15 cellular contexts compared by ENCODE assay signal in the genomic region with DNA sequence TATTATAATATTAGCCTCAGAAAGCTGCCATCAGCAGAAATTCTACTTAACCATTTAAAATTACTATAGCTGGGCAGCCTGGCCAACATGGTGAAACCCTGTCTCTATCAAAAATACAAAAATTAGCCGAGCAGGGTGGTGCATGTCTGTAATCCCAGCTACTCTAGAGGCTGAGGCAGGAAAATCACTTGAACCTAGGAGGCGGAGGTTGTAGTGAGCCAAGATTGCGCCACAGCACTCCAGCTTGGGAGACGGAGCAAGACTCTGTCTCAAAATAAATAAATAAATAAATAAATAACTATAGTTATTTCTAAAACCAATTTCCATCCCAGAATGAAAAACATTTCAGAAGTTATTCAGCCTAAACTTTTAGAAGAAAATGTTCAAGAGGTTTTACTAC.
"Had no signal": no experiment of that assay in that cellular context is flagged by ENCODE, and none has a peak within 500 bp of the region (broad histone marks: within the 10 kb centered on the region; RNA-seq: fewer than 3 reads in every experiment).

No MANE protein-coding gene starts in this region.

- H3K27ac ChIP-seq: neural progenitor cell, parathyroid adenoma, sigmoid colon, skin epidermis, uterus had no signal

- DNase-seq: effector memory CD4-positive, alpha-beta T cell; heart left ventricle; hippocampal formation; kidney glomerular epithelial cell; retina; sigmoid colon; stimulated activated CD4-positive, alpha-beta T cell treated with anti-CD3 and anti-CD28 coated beads, Interleukin-12 subunit alpha, Interleukin-12 subunit beta, amount 100 ng/mL, for 4 hours; stimulated activated naive CD4-positive, alpha-beta T cell treated with Interleukin-2 at 50 U/mL for 16 hours; uterus had no signal

- H3K36me3 ChIP-seq: neural progenitor cell, prostate gland, uterus had no signal

- H3K4me3 ChIP-seq: heart left ventricle, neural progenitor cell, prostate gland, sigmoid colon, skin epidermis, uterus had no signal

- H3K4me1 ChIP-seq: neural progenitor cell had no signal

- H3K9me3 ChIP-seq: heart left ventricle, prostate gland, sigmoid colon, uterus had no signal

- H3K27me3 ChIP-seq: heart left ventricle, neural progenitor cell, sigmoid colon, uterus had no signal

- ATAC-seq: esophagus mucosa; natural killer cell treated with Interleukin-12 subunit alpha and Interleukin-12 subunit beta and Interleukin-15 and Interleukin-18, amount 100 ng/mL, for 72 hours had no signal
